ENCODE assay signal across 39 cellular contexts in the genomic region with DNA sequence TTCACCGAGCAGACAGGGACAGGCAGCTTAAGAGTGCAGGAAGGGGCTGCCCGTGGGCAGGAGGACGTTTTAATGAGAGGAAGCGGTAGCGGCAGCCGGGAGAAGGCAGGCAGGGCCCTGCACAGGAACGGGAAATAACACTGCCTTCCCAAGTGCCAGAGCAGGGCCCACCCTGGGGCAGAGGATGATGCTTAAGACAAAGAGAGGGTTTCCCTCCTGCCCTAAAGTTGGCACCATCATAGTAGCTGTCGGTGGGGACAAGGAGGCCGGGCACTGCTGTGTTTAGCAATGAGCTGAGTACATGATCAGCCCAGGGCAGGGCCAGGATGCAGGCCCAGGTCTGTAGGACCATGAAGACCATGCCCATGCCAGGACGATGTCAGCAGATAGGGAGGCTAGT. TPM values are rescaled to one million over a fixed set of nuclear protein-coding genes. Genes with fewer than 3 reads are reported as not detected.
"Had no signal": no experiment of that assay in that cellular context is flagged by ENCODE, and none has a peak within 500 bp of the region (broad histone marks: within the 10 kb centered on the region; RNA-seq: fewer than 3 reads in every experiment).

No MANE protein-coding gene starts in this region.

- H3K36me3 ChIP-seq: adrenal gland, brain microvascular endothelial cell, breast epithelium, WERI-Rb-1 had no signal

- H3K4me1 Mint-ChIP-seq: activated CD4-positive, alpha-beta memory T cell treated with anti-CD3 and anti-CD28 coated beads, Interleukin-2, amount 10 ng/mL, durations not matched to agents 7 days and 5 days; activated CD4-positive, alpha-beta T cell treated with anti-CD3 and anti-CD28 coated beads for 36 hours; activated CD4-positive, alpha-beta T cell treated with anti-CD3 and anti-CD28 coated beads, Interleukin-2, amount 10 ng/mL, durations not matched to agents 7 days and 5 days; activated CD8-positive, alpha-beta memory T cell treated with anti-CD3 and anti-CD28 coated beads, Interleukin-2, amount 10 ng/mL, durations not matched to agents 7 days and 5 days; activated naive CD8-positive, alpha-beta T cell treated with anti-CD3 and anti-CD28 coated beads for 36 hours; central memory CD8-positive, alpha-beta T cell; T-cell; WTC11 had no signal

- H3K27me3 ChIP-seq: adrenal gland, body of pancreas, brain microvascular endothelial cell, breast epithelium had no signal

- ATAC-seq: activated CD4-positive, alpha-beta T cell treated with anti-CD3 and anti-CD28 coated beads for 36 hours; activated CD4-positive, CD25-positive, alpha-beta regulatory T cell treated with anti-CD3 and anti-CD28 coated beads, Interleukin-2, amount 50 U/mL, for 24 hours; activated CD8-positive, alpha-beta memory T cell treated with anti-CD3 and anti-CD28 coated beads, Interleukin-2, amount 10 ng/mL, durations not matched to agents 7 days and 5 days; activated CD8-positive, alpha-beta T cell treated with anti-CD3 and anti-CD28 coated beads, Interleukin-2, amount 10 ng/mL, durations not matched to agents 7 days and 5 days; activated naive CD4-positive, alpha-beta T cell treated with anti-CD3 and anti-CD28 coated beads, Interleukin-2, amount 50 U/mL, for 72 hours; body of pancreas; T-cell; WTC11 had no signal

- H3K4me3 Mint-ChIP-seq: activated CD4-positive, alpha-beta memory T cell treated with anti-CD3 and anti-CD28 coated beads, Interleukin-2, amount 10 ng/mL, durations not matched to agents 7 days and 5 days; activated CD4-positive, alpha-beta T cell treated with anti-CD3 and anti-CD28 coated beads for 36 hours; activated CD4-positive, alpha-beta T cell treated with anti-CD3 and anti-CD28 coated beads, Interleukin-2, amount 10 ng/mL, durations not matched to agents 7 days and 5 days; activated CD8-positive, alpha-beta memory T cell treated with anti-CD3 and anti-CD28 coated beads, Interleukin-2, amount 10 ng/mL, durations not matched to agents 7 days and 5 days; activated CD8-positive, alpha-beta T cell treated with anti-CD3 and anti-CD28 coated beads, Interleukin-2, amount 10 ng/mL, durations not matched to agents 7 days and 5 days; activated naive CD4-positive, alpha-beta T cell treated with anti-CD3 and anti-CD28 coated beads for 36 hours; activated naive CD8-positive, alpha-beta T cell treated with anti-CD3 and anti-CD28 coated beads for 36 hours; activated T-cell treated with anti-CD3 and anti-CD28 coated beads, Interleukin-2, amount 50 U/mL, for 24 hours; central memory CD8-positive, alpha-beta T cell; T-cell; T-helper 1 cell treated with Interleukin-12 subunit alpha and Interleukin-12 subunit beta and Interleukin-4 antibody, amounts not matched to agents 30 μg/mL and 1 μg/mL, for 36 hours; T-helper 2 cell treated with Interferon-gamma antibody and Interleukin-4, amounts not matched to agents 5 μg/mL and 100 μg/mL, for 36 hours; WTC11 had no signal

- H3K27me3 Mint-ChIP-seq: activated CD8-positive, alpha-beta memory T cell treated with anti-CD3 and anti-CD28 coated beads, Interleukin-2, amount 10 ng/mL, durations not matched to agents 7 days and 5 days had no signal

- H3K27ac Mint-ChIP-seq: activated CD4-positive, alpha-beta memory T cell treated with anti-CD3 and anti-CD28 coated beads, Interleukin-2, amount 10 ng/mL, durations not matched to agents 7 days and 5 days; activated CD4-positive, alpha-beta T cell treated with anti-CD3 and anti-CD28 coated beads for 36 hours; activated CD4-positive, alpha-beta T cell treated with anti-CD3 and anti-CD28 coated beads, Interleukin-2, amount 10 ng/mL, durations not matched to agents 7 days and 5 days; activated CD8-positive, alpha-beta memory T cell treated with anti-CD3 and anti-CD28 coated beads, Interleukin-2, amount 10 ng/mL, durations not matched to agents 7 days and 5 days; activated CD8-positive, alpha-beta T cell treated with anti-CD3 and anti-CD28 coated beads, Interleukin-2, amount 10 ng/mL, durations not matched to agents 7 days and 5 days; activated naive CD4-positive, alpha-beta T cell treated with anti-CD3 and anti-CD28 coated beads for 36 hours; activated naive CD4-positive, alpha-beta T cell treated with anti-CD3 and anti-CD28 coated beads, Interleukin-2, amount 50 U/mL, for 72 hours; activated naive CD8-positive, alpha-beta T cell treated with anti-CD3 and anti-CD28 coated beads for 36 hours; activated T-cell treated with anti-CD3 and anti-CD28 coated beads, Interleukin-2, amount 50 U/mL, for 24 hours; activated T-helper 2 cell treated with anti-CD3 and anti-CD28 coated beads, Interferon-gamma antibody, Interleukin-2, Interleukin-4, amounts not matched to agents 10 μg/mL and 5 μg/mL and 100 μg/mL, durations not matched to agents 14 hours and 24 hours and 36 hours; T-cell; T-helper 1 cell treated with Interleukin-12 subunit alpha and Interleukin-12 subunit beta and Interleukin-4 antibody, amounts not matched to agents 30 μg/mL and 1 μg/mL, for 36 hours; T-helper 2 cell treated with Interferon-gamma antibody and Interleukin-4, amounts not matched to agents 5 μg/mL and 100 μg/mL, for 36 hours; WTC11 had no signal

- H3K4me1 ChIP-seq: adrenal gland, body of pancreas had no signal

- H3K9me3 Mint-ChIP-seq: central memory CD8-positive, alpha-beta T cell had no signal

- H3K27ac ChIP-seq: adrenal gland, body of pancreas, brain microvascular endothelial cell, breast epithelium, WERI-Rb-1 had no signal

- H3K36me3 Mint-ChIP-seq: activated CD8-positive, alpha-beta memory T cell treated with anti-CD3 and anti-CD28 coated beads, Interleukin-2, amount 10 ng/mL, durations not matched to agents 7 days and 5 days; activated naive CD8-positive, alpha-beta T cell treated with anti-CD3 and anti-CD28 coated beads for 36 hours; T-cell had no signal

- DNase-seq: activated CD4-positive, alpha-beta memory T cell treated with anti-CD3 and anti-CD28 coated beads, Interleukin-2, amount 10 ng/mL, durations not matched to agents 7 days and 5 days; activated CD4-positive, alpha-beta T cell treated with anti-CD3 and anti-CD28 coated beads for 1 hour; activated CD4-positive, alpha-beta T cell treated with anti-CD3 and anti-CD28 coated beads for 36 hours; activated CD4-positive, alpha-beta T cell treated with anti-CD3 and anti-CD28 coated beads for 48 hours; activated CD4-positive, alpha-beta T cell treated with anti-CD3 and anti-CD28 coated beads, Interleukin-2, amount 10 ng/mL, durations not matched to agents 7 days and 5 days; activated CD4-positive, alpha-beta T cell treated with anti-CD3 and anti-CD28 coated beads, Interleukin-2, amount 50 U/mL, for 48 hours; activated CD4-positive, CD25-positive, alpha-beta regulatory T cell; activated CD8-positive, alpha-beta memory T cell treated with anti-CD3 and anti-CD28 coated beads for 24 hours; activated CD8-positive, alpha-beta memory T cell treated with anti-CD3 and anti-CD28 coated beads, Interleukin-2, amount 50 U/mL, for 48 hours; activated CD8-positive, alpha-beta T cell treated with anti-CD3 and anti-CD28 coated beads, Interleukin-2, amount 10 ng/mL, durations not matched to agents 7 days and 5 days; activated effector memory CD4-positive, alpha-beta T cell treated with Interleukin-2 at 50 U/mL for 16 hours; activated gamma-delta T cell; activated naive CD4-positive, alpha-beta T cell treated with anti-CD3 and anti-CD28 coated beads for 36 hours; activated naive CD4-positive, alpha-beta T cell treated with anti-CD3 and anti-CD28 coated beads, Interleukin-2, amount 50 U/mL, for 16 hours; activated naive CD8-positive, alpha-beta T cell treated with anti-CD3 and anti-CD28 coated beads for 36 hours; activated T-cell treated with anti-CD3 and anti-CD28 coated beads, Interleukin-2, amount 50 U/mL, for 24 hours; activated T-cell treated with anti-CD3 and anti-CD28 coated beads, Interleukin-2, amount 50 U/mL, for 48 hours; adrenal gland; amniotic stem cell; aorta; body of pancreas; brain microvascular endothelial cell; cerebellar nuclear complex; T-cell; T-helper 2 cell; T-helper 9 cell; WERI-Rb-1 had no signal

- H3K4me3 ChIP-seq: adrenal gland, body of pancreas, breast epithelium had no signal

RNA-seq across cellular contexts. Expression of gene PRR20G, which starts 21.7 kb away (rescaled TPM):
- total RNA-seq: activated CD4-positive, alpha-beta memory T cell treated with anti-CD3 and anti-CD28 coated beads, Interleukin-2, amount 10 ng/mL, durations not matched to agents 7 days and 5 days; activated CD4-positive, alpha-beta T cell treated with anti-CD3 and anti-CD28 coated beads for 36 hours; activated CD4-positive, alpha-beta T cell treated with anti-CD3 and anti-CD28 coated beads, Interleukin-2, amount 10 ng/mL, durations not matched to agents 7 days and 5 days; activated CD8-positive, alpha-beta memory T cell treated with anti-CD3 and anti-CD28 coated beads, Interleukin-2, amount 10 ng/mL, durations not matched to agents 7 days and 5 days; activated CD8-positive, alpha-beta T cell treated with anti-CD3 and anti-CD28 coated beads, Interleukin-2, amount 10 ng/mL, durations not matched to agents 7 days and 5 days; activated naive CD4-positive, alpha-beta T cell treated with anti-CD3 and anti-CD28 coated beads for 36 hours; activated naive CD4-positive, alpha-beta T cell treated with anti-CD3 and anti-CD28 coated beads, Interleukin-2, amount 50 U/mL, for 72 hours; activated naive CD8-positive, alpha-beta T cell treated with anti-CD3 and anti-CD28 coated beads for 36 hours; activated T-helper 2 cell treated with anti-CD3 and anti-CD28 coated beads, Interferon-gamma antibody, Interleukin-2, Interleukin-4, amounts not matched to agents 10 μg/mL and 5 μg/mL and 100 μg/mL, durations not matched to agents 14 hours and 24 hours and 36 hours; adrenal gland; aorta; astrocyte; body of pancreas; breast epithelium; cardiac septum; chondrocyte; T-cell; WTC11 had no signal
- polyA plus RNA-seq: adrenal gland, aorta had no signal
